1 cellular context compared by ENCODE assay signal in genomic region chr7:158959021-158959717, GRCh38.
TF ChIP-seq lines count a peak whose summit lies in the region.

No MANE protein-coding gene starts in this region.

TF ChIP-seq in HepG2, 621 proteins besides CTCF, POLR2A, EP300 and RAD21 (continued from another document and continues in another):
- TF ChIP-seq, protein P1, sequence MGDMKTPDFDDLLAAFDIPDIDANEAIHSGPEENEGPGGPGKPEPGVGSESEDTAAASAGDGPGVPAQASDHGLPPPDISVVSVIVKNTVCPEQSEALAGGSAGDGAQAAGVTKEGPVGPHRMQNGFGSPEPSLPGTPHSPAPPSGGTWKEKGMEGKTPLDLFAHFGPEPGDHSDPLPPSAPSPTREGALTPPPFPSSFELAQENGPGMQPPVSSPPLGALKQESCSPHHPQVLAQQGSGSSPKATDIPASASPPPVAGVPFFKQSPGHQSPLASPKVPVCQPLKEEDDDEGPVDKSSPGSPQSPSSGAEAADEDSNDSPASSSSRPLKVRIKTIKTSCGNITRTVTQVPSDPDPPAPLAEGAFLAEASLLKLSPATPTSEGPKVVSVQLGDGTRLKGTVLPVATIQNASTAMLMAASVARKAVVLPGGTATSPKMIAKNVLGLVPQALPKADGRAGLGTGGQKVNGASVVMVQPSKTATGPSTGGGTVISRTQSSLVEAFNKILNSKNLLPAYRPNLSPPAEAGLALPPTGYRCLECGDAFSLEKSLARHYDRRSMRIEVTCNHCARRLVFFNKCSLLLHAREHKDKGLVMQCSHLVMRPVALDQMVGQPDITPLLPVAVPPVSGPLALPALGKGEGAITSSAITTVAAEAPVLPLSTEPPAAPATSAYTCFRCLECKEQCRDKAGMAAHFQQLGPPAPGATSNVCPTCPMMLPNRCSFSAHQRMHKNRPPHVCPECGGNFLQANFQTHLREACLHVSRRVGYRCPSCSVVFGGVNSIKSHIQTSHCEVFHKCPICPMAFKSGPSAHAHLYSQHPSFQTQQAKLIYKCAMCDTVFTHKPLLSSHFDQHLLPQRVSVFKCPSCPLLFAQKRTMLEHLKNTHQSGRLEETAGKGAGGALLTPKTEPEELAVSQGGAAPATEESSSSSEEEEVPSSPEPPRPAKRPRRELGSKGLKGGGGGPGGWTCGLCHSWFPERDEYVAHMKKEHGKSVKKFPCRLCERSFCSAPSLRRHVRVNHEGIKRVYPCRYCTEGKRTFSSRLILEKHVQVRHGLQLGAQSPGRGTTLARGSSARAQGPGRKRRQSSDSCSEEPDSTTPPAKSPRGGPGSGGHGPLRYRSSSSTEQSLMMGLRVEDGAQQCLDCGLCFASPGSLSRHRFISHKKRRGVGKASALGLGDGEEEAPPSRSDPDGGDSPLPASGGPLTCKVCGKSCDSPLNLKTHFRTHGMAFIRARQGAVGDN (CRISPR knock-in tag; IDR thresholded peaks at IDR 0.05) = peak; percentile 42
- TF ChIP-seq ZNF121 (CRISPR knock-in tag; IDR thresholded peaks at IDR 0.05) (peak; percentile 95), HDAC2 (CRISPR knock-in tag; IDR thresholded peaks at IDR 0.05) (no peak), KDM1A (CRISPR knock-in tag; IDR thresholded peaks at IDR 0.05) (peak; percentile 42; the same call in 1 of the 2 replicates), RXRB (CRISPR knock-in tag; IDR thresholded peaks at IDR 0.05; ENCODE audit: borderline replicate concordance) (no peak), NCOR1 (IDR thresholded peaks at IDR 0.05; ENCODE audit: borderline replicate concordance, low read length) (no peak), SETDB1 (CRISPR knock-in tag; IDR thresholded peaks at IDR 0.05; ENCODE audit: borderline replicate concordance) (peak; percentile 24; the same call in 1 of the 2 replicates), ZMYM3 (CRISPR knock-in tag; IDR thresholded peaks at IDR 0.05) (peak; percentile 38; the same call in 1 of the 2 replicates), ZNF207 (IDR thresholded peaks at IDR 0.05; ENCODE audit: borderline replicate concordance) (no peak), SMC3 (IDR thresholded peaks at IDR 0.05; ENCODE audit: low read length) (no peak), TEAD3 (CRISPR knock-in tag; optimal IDR thresholded peaks at IDR 0.05; ENCODE audit: borderline replicate concordance) (peak; percentile 10), KMT2B (CRISPR knock-in tag; IDR thresholded peaks at IDR 0.05) (no peak), NR2C2 (CRISPR knock-in tag; IDR thresholded peaks at IDR 0.05; ENCODE audit: borderline replicate concordance) (no peak), NFAT5 (CRISPR knock-in tag; IDR thresholded peaks at IDR 0.05) (no peak), GTF2F1 (IDR thresholded peaks at IDR 0.05; ENCODE audit: low read length) (no peak), MYC (CRISPR knock-in tag; IDR thresholded peaks at IDR 0.05; ENCODE audit: borderline replicate concordance) (0 out of 2 replicates have a peak, but pooled peaks have one; percentile 16), ZNF724P (CRISPR knock-in tag; IDR thresholded peaks at IDR 0.05; ENCODE audit: borderline replicate concordance) (no peak), MED13 (CRISPR knock-in tag; IDR thresholded peaks at IDR 0.05) (no peak), ZNF670 (CRISPR knock-in tag; IDR thresholded peaks at IDR 0.05; ENCODE audit: borderline replicate concordance) (no peak), MLX (CRISPR knock-in tag; IDR thresholded peaks at IDR 0.05) (peak; percentile 84), ZEB1 (IDR thresholded peaks at IDR 0.05; ENCODE audit: insufficient replicate concordance, low read depth) (no peak), HMGA1 (CRISPR knock-in tag; conservative IDR thresholded peaks at IDR 0.05) (no peak), SALL1 (CRISPR knock-in tag; IDR thresholded peaks at IDR 0.05) (peak; percentile 12; the same call in 1 of the 2 replicates)
- TF ChIP-seq, protein P2, sequence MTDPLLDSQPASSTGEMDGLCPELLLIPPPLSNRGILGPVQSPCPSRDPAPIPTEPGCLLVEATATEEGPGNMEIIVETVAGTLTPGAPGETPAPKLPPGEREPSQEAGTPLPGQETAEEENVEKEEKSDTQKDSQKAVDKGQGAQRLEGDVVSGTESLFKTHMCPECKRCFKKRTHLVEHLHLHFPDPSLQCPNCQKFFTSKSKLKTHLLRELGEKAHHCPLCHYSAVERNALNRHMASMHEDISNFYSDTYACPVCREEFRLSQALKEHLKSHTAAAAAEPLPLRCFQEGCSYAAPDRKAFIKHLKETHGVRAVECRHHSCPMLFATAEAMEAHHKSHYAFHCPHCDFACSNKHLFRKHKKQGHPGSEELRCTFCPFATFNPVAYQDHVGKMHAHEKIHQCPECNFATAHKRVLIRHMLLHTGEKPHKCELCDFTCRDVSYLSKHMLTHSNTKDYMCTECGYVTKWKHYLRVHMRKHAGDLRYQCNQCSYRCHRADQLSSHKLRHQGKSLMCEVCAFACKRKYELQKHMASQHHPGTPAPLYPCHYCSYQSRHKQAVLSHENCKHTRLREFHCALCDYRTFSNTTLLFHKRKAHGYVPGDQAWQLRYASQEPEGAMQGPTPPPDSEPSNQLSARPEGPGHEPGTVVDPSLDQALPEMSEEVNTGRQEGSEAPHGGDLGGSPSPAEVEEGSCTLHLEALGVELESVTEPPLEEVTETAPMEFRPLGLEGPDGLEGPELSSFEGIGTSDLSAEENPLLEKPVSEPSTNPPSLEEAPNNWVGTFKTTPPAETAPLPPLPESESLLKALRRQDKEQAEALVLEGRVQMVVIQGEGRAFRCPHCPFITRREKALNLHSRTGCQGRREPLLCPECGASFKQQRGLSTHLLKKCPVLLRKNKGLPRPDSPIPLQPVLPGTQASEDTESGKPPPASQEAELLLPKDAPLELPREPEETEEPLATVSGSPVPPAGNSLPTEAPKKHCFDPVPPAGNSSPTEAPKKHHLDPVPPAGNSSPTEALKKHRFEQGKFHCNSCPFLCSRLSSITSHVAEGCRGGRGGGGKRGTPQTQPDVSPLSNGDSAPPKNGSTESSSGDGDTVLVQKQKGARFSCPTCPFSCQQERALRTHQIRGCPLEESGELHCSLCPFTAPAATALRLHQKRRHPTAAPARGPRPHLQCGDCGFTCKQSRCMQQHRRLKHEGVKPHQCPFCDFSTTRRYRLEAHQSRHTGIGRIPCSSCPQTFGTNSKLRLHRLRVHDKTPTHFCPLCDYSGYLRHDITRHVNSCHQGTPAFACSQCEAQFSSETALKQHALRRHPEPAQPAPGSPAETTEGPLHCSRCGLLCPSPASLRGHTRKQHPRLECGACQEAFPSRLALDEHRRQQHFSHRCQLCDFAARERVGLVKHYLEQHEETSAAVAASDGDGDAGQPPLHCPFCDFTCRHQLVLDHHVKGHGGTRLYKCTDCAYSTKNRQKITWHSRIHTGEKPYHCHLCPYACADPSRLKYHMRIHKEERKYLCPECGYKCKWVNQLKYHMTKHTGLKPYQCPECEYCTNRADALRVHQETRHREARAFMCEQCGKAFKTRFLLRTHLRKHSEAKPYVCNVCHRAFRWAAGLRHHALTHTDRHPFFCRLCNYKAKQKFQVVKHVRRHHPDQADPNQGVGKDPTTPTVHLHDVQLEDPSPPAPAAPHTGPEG (CRISPR knock-in tag; IDR thresholded peaks at IDR 0.05) = no peak
- TF ChIP-seq, protein P3, sequence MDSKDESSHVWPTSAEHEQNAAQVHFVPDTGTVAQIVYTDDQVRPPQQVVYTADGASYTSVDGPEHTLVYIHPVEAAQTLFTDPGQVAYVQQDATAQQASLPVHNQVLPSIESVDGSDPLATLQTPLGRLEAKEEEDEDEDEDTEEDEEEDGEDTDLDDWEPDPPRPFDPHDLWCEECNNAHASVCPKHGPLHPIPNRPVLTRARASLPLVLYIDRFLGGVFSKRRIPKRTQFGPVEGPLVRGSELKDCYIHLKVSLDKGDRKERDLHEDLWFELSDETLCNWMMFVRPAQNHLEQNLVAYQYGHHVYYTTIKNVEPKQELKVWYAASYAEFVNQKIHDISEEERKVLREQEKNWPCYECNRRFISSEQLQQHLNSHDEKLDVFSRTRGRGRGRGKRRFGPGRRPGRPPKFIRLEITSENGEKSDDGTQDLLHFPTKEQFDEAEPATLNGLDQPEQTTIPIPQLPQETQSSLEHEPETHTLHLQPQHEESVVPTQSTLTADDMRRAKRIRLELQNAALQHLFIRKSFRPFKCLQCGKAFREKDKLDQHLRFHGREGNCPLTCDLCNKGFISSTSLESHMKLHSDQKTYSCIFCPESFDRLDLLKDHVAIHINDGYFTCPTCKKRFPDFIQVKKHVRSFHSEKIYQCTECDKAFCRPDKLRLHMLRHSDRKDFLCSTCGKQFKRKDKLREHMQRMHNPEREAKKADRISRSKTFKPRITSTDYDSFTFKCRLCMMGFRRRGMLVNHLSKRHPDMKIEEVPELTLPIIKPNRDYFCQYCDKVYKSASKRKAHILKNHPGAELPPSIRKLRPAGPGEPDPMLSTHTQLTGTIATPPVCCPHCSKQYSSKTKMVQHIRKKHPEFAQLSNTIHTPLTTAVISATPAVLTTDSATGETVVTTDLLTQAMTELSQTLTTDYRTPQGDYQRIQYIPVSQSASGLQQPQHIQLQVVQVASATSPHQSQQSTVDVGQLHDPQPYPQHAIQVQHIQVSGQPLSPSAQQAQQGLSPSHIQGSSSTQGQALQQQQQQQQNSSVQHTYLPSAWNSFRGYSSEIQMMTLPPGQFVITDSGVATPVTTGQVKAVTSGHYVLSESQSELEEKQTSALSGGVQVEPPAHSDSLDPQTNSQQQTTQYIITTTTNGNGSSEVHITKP (CRISPR knock-in tag; IDR thresholded peaks at IDR 0.05; ENCODE audit: low read depth) = no peak
- TF ChIP-seq, protein P4, sequence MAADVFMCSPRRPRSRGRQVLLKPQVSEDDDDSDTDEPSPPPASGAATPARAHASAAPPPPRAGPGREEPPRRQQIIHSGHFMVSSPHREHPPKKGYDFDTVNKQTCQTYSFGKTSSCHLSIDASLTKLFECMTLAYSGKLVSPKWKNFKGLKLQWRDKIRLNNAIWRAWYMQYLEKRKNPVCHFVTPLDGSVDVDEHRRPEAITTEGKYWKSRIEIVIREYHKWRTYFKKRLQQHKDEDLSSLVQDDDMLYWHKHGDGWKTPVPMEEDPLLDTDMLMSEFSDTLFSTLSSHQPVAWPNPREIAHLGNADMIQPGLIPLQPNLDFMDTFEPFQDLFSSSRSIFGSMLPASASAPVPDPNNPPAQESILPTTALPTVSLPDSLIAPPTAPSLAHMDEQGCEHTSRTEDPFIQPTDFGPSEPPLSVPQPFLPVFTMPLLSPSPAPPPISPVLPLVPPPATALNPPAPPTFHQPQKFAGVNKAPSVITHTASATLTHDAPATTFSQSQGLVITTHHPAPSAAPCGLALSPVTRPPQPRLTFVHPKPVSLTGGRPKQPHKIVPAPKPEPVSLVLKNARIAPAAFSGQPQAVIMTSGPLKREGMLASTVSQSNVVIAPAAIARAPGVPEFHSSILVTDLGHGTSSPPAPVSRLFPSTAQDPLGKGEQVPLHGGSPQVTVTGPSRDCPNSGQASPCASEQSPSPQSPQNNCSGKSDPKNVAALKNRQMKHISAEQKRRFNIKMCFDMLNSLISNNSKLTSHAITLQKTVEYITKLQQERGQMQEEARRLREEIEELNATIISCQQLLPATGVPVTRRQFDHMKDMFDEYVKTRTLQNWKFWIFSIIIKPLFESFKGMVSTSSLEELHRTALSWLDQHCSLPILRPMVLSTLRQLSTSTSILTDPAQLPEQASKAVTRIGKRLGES (CRISPR knock-in tag; IDR thresholded peaks at IDR 0.05; ENCODE audit: borderline replicate concordance) = peak; percentile 74; the same call in 1 of the 2 replicates
- TF ChIP-seq, protein P5, sequence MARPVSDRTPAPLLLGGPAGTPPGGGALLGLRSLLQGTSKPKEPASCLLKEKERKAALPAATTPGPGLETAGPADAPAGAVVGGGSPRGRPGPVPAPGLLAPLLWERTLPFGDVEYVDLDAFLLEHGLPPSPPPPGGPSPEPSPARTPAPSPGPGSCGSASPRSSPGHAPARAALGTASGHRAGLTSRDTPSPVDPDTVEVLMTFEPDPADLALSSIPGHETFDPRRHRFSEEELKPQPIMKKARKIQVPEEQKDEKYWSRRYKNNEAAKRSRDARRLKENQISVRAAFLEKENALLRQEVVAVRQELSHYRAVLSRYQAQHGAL (CRISPR knock-in tag; IDR thresholded peaks at IDR 0.05; ENCODE audit: not compliant biosample characterization) = no peak
